In the genomic region with DNA sequence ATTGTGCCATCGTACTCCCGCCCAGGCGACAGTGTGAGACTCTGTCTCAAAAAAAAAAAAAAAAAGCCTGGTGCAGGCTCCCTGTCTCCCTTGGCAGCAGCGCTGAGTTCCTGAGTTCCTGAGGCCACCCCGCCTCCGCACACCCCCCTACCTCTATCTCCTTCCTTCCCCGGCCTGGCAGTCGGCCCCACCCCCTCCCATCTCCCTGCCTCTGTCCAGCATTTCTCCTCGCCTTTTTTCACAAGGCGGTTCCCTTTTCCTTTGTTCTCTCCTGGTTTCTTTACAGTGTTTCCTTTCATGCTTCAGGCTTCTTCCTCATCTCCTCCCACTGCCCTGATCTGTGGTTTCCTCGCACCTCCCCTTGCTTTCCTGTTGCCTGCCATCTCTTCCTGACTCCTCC, we compare ENCODE assay signal across 10 cellular contexts. TPM values are rescaled to one million over a fixed set of nuclear protein-coding genes. Genes with fewer than 3 reads are reported as not detected.
DNase-seq lines count a peak whose midpoint lies in the region; ATAC-seq, FAIRE-seq and TF ChIP-seq lines count a peak whose summit lies in the region.
"Had no signal": no experiment of that assay in that cellular context is flagged by ENCODE, and none has a peak within 500 bp of the region (broad histone marks: within the 10 kb centered on the region; RNA-seq: fewer than 3 reads in every experiment).

No MANE protein-coding gene starts in this region.

- H3K27me3 ChIP-seq in CD4-positive, alpha-beta T cell (ENCODE audit: control insufficient read depth, insufficient read depth, low read length): no peaks in the 10 kb centered on the region
- no peaks in the 10 kb centered on the region for H3K27me3 ChIP-seq in HUES6 (ENCODE audit: control insufficient read depth, insufficient read depth, low read length)

- no peak for DNase-seq in CD4-positive, alpha-beta T cell
- no peak for DNase-seq in activated naive CD8-positive, alpha-beta T cell treated with anti-CD3 and anti-CD28 coated beads, Interleukin-2, amount 10 ng/mL, durations not matched to agents 7 days and 5 days
- DNase-seq in kidney (peak; percentile 84), HFFc6 (no peak)
- DNase-seq: NCI-H510A treated with DMSO at 0.1 percent for 48 hours had no signal

- ATAC-seq in CD4-positive, alpha-beta T cell (ENCODE audit: poor library complexity): no peak
- ATAC-seq in activated naive CD8-positive, alpha-beta T cell treated with anti-CD3 and anti-CD28 coated beads, Interleukin-2, amount 10 ng/mL, durations not matched to agents 7 days and 5 days (ENCODE audit: low read depth): no peak
- ATAC-seq in GM18873 (IDR thresholded peaks at IDR 0.05; ENCODE audit: low FRiP score, unreplicated experiment): no peak
- ATAC-seq in HG03460 (IDR thresholded peaks at IDR 0.05; ENCODE audit: unreplicated experiment): no peak
- no peak for ATAC-seq in GM19467 (IDR thresholded peaks at IDR 0.05; ENCODE audit: unreplicated experiment)

- no peaks in the 10 kb centered on the region for H3K36me3 ChIP-seq in HUES6 (ENCODE audit: control insufficient read depth, insufficient read depth, low read length)
- peaks cover 0 to 5% of the 10 kb centered on the region in 2 donors for H3K36me3 ChIP-seq in kidney (ENCODE audit: control insufficient read depth in 1 of 2, insufficient read depth in 2 of 2, low read length in 2 of 2)

- peak overlapping the region; percentile 79 for H3K27ac Mint-ChIP-seq in CD4-positive, alpha-beta T cell
- H3K27ac Mint-ChIP-seq in activated naive CD8-positive, alpha-beta T cell treated with anti-CD3 and anti-CD28 coated beads, Interleukin-2, amount 10 ng/mL, durations not matched to agents 7 days and 5 days: peak overlapping the region; percentile 80
- no peak overlapping the region for H3K27ac Mint-ChIP-seq in HFFc6

- no peaks in the 10 kb centered on the region for H3K27me3 Mint-ChIP-seq in CD4-positive, alpha-beta T cell
- H3K27me3 Mint-ChIP-seq in activated naive CD8-positive, alpha-beta T cell treated with anti-CD3 and anti-CD28 coated beads, Interleukin-2, amount 10 ng/mL, durations not matched to agents 7 days and 5 days: peaks cover 1% of the 10 kb centered on the region
- peaks cover 45% of the 10 kb centered on the region for H3K27me3 Mint-ChIP-seq in HFFc6 (ENCODE audit: insufficient read depth)

- no peaks in the 10 kb centered on the region for H3K9me3 ChIP-seq in CD4-positive, alpha-beta T cell (ENCODE audit: control insufficient read depth, low read length)
- H3K9me3 ChIP-seq in HUES6 (ENCODE audit: control insufficient read depth, insufficient read depth, low read depth, low read length): no peaks in the 10 kb centered on the region
- H3K9me3 ChIP-seq in kidney (ENCODE audit: control insufficient read depth in 1 of 2, low read length in 2 of 2): no peaks in the 10 kb centered on the region

- no peak for FAIRE-seq in kidney (lab: Jason Lieb, UNC)
- FAIRE-seq: GM18507 had no signal

- H3K4me1 ChIP-seq in HUES6 (ENCODE audit: control insufficient read depth, insufficient read depth, low read length): peaks cover 41% of the 10 kb centered on the region
- peaks cover 22 to 26% of the 10 kb centered on the region in 2 donors for H3K4me1 ChIP-seq in kidney (ENCODE audit: control insufficient read depth in 1 of 2, insufficient read depth in 1 of 2, low read depth in 1 of 2, low read length in 2 of 2)

- no peaks in the 10 kb centered on the region for H3K9me3 Mint-ChIP-seq in CD4-positive, alpha-beta T cell
- no peaks in the 10 kb centered on the region for H3K9me3 Mint-ChIP-seq in activated naive CD8-positive, alpha-beta T cell treated with anti-CD3 and anti-CD28 coated beads, Interleukin-2, amount 10 ng/mL, durations not matched to agents 7 days and 5 days
- H3K9me3 Mint-ChIP-seq in HFFc6: no peaks in the 10 kb centered on the region

- peak overlapping the region; percentile 25 for H3K27ac ChIP-seq in CD4-positive, alpha-beta T cell (ENCODE audit: low read depth, low read length)
- H3K27ac ChIP-seq in HUES6 (ENCODE audit: low read depth, low read length) (no peak overlapping the region), kidney (ENCODE audit: low read depth in 2 of 2, low read length in 2 of 2) (no peak overlapping the region)

- H3K36me3 Mint-ChIP-seq in CD4-positive, alpha-beta T cell (ENCODE audit: low read depth): no peaks in the 10 kb centered on the region
- no peaks in the 10 kb centered on the region for H3K36me3 Mint-ChIP-seq in activated naive CD8-positive, alpha-beta T cell treated with anti-CD3 and anti-CD28 coated beads, Interleukin-2, amount 10 ng/mL, durations not matched to agents 7 days and 5 days
- no peaks in the 10 kb centered on the region for H3K36me3 Mint-ChIP-seq in HFFc6 (ENCODE audit: low read depth)

- H3K9ac ChIP-seq in HUES6 (ENCODE audit: low read length) (no peak overlapping the region), kidney (ENCODE audit: low read length in 2 of 2) (peak overlapping the region in 1 of 2 donors; percentile 34)

- H3K4me3 ChIP-seq in HUES6 (ENCODE audit: low read depth, low read length) (peak overlapping the region; percentile 11; the same call in 1 of the 2 replicates), kidney (ENCODE audit: low read length in 2 of 2) (no peak overlapping the region)

- CTCF ChIA-PET in CD4-positive, alpha-beta T cell (lab: Charles Lee): interaction anchor here (1.4 to 1.5 kb wide), 2 partner anchors 94 to 235 kb away, joined by 3 read pairs; no protein-coding TSS in a partner anchor

- POLR2A ChIA-PET in CD4-positive, alpha-beta T cell (lab: Charles Lee): interaction anchor here (0.8 to 2.5 kb wide), 4 partner anchors 8 to 39 kb away, joined by 3 to 12 read pairs (median 5); partner anchors contain the start of gene TDRKH
- POLR2A ChIA-PET in activated naive CD8-positive, alpha-beta T cell treated with anti-CD3 and anti-CD28 coated beads, Interleukin-2, amount 10 ng/mL, durations not matched to agents 7 days and 5 days (lab: Charles Lee): interaction anchor here (0.7 to 1.6 kb wide), 2 partner anchors 16 to 318 kb away, joined by 3 read pairs; partner anchors contain the start of gene CGN

- H3K4me3 Mint-ChIP-seq in CD4-positive, alpha-beta T cell: peak overlapping the region; percentile 59
- H3K4me3 Mint-ChIP-seq in activated naive CD8-positive, alpha-beta T cell treated with anti-CD3 and anti-CD28 coated beads, Interleukin-2, amount 10 ng/mL, durations not matched to agents 7 days and 5 days: peak overlapping the region; percentile 61
- H3K4me3 Mint-ChIP-seq in HFFc6: no peak overlapping the region

- no peak for TF ChIP-seq CTCF in CD4-positive, alpha-beta T cell (IDR thresholded peaks at IDR 0.05)
- TF ChIP-seq CTCF in kidney (IDR thresholded peaks at IDR 0.05; ENCODE audit: borderline replicate concordance, extremely low read depth, insufficient read depth) (no peak), HFFc6 (IDR thresholded peaks at IDR 0.05) (no peak)

- intact Hi-C loops in CD4-positive, alpha-beta T cell (cut with DNase I, micrococcal nuclease): no loop called here
- intact Hi-C loops in kidney (cut with DNase I): no loop called here

- peaks cover 86% of the 10 kb centered on the region for H3K4me1 Mint-ChIP-seq in CD4-positive, alpha-beta T cell (ENCODE audit: low read depth)
- H3K4me1 Mint-ChIP-seq in activated naive CD8-positive, alpha-beta T cell treated with anti-CD3 and anti-CD28 coated beads, Interleukin-2, amount 10 ng/mL, durations not matched to agents 7 days and 5 days: peaks cover 43% of the 10 kb centered on the region
- H3K4me1 Mint-ChIP-seq in HFFc6 (ENCODE audit: low read depth): peaks cover 6% of the 10 kb centered on the region; the same call in 1 of the 2 replicates

RNA-seq across cellular contexts. Expression of gene RORC, which starts 2.7 kb away (rescaled TPM):
- 1 to 10 TPM; 3.6 to 3.7 TPM for total RNA-seq in CD4-positive, alpha-beta T cell
- 1 to 10 TPM; 1.2 to 1.4 TPM for total RNA-seq in activated naive CD8-positive, alpha-beta T cell treated with anti-CD3 and anti-CD28 coated beads, Interleukin-2, amount 10 ng/mL, durations not matched to agents 7 days and 5 days
- 19.1 TPM for total RNA-seq in kidney
- 34.5 TPM for polyA plus RNA-seq in kidney (ENCODE audit: insufficient read depth, low read depth, low replicate concordance)
- not detected for total RNA-seq in HFFc6 (2021; fragmentation: NEBNext Ultra II Directional; extraction: Animal tissue kit (Norgen Biotek cat#: 25700))

RNA-seq across cellular contexts. Expression of gene C2CD4D, which starts 10.7 kb away (rescaled TPM):
- total RNA-seq in CD4-positive, alpha-beta T cell: under 1 TPM; 0.75 to 0.88 TPM
- under 1 TPM in 1 of 2 experiments, not detected in 1; 0.17 TPM for total RNA-seq in activated naive CD8-positive, alpha-beta T cell treated with anti-CD3 and anti-CD28 coated beads, Interleukin-2, amount 10 ng/mL, durations not matched to agents 7 days and 5 days
- total RNA-seq in kidney: 0.57 TPM
- polyA plus RNA-seq in kidney (ENCODE audit: insufficient read depth, low read depth, low replicate concordance): 0.43 TPM
- not detected for total RNA-seq in HFFc6 (2021; fragmentation: NEBNext Ultra II Directional; extraction: Animal tissue kit (Norgen Biotek cat#: 25700))

RNA-seq across cellular contexts. Expression of gene LINGO4, which starts 23.7 kb away (rescaled TPM):
- under 1 TPM; 0.06 to 0.16 TPM for total RNA-seq in CD4-positive, alpha-beta T cell
- total RNA-seq in activated naive CD8-positive, alpha-beta T cell treated with anti-CD3 and anti-CD28 coated beads, Interleukin-2, amount 10 ng/mL, durations not matched to agents 7 days and 5 days: under 1 TPM in 1 of 2 experiments, not detected in 1; 0.14 TPM
- total RNA-seq in kidney: 0.41 TPM
- 0.32 TPM for polyA plus RNA-seq in kidney (ENCODE audit: insufficient read depth, low read depth, low replicate concordance)
- total RNA-seq in HFFc6 (2021; fragmentation: NEBNext Ultra II Directional; extraction: Animal tissue kit (Norgen Biotek cat#: 25700)): not detected

RNA-seq across cellular contexts. Expression of gene THEM5, which starts 24.6 kb away (rescaled TPM):
- not detected for total RNA-seq in CD4-positive, alpha-beta T cell
- total RNA-seq in activated naive CD8-positive, alpha-beta T cell treated with anti-CD3 and anti-CD28 coated beads, Interleukin-2, amount 10 ng/mL, durations not matched to agents 7 days and 5 days: not detected
- not detected for total RNA-seq in kidney
- not detected for polyA plus RNA-seq in kidney (ENCODE audit: insufficient read depth, low read depth, low replicate concordance)
- total RNA-seq in HFFc6 (2021; fragmentation: NEBNext Ultra II Directional; extraction: Animal tissue kit (Norgen Biotek cat#: 25700)): not detected

RNA-seq across cellular contexts. Expression of gene TDRKH, which starts 38.6 kb away (rescaled TPM):
- 1 to 10 TPM; 6.1 to 6.4 TPM for total RNA-seq in CD4-positive, alpha-beta T cell
- 10 to 100 TPM; 15.9 to 16.1 TPM for total RNA-seq in activated naive CD8-positive, alpha-beta T cell treated with anti-CD3 and anti-CD28 coated beads, Interleukin-2, amount 10 ng/mL, durations not matched to agents 7 days and 5 days
- total RNA-seq in kidney: 13.5 TPM
- 5.3 TPM for polyA plus RNA-seq in kidney (ENCODE audit: insufficient read depth, low read depth, low replicate concordance)
- total RNA-seq in HFFc6 (2021; fragmentation: NEBNext Ultra II Directional; extraction: Animal tissue kit (Norgen Biotek cat#: 25700)): 1 to 10 TPM; 1.1 to 2.0 (median 1.5) TPM
